Comparison of ENCODE assay signal across 1 cellular context in the genomic region with DNA sequence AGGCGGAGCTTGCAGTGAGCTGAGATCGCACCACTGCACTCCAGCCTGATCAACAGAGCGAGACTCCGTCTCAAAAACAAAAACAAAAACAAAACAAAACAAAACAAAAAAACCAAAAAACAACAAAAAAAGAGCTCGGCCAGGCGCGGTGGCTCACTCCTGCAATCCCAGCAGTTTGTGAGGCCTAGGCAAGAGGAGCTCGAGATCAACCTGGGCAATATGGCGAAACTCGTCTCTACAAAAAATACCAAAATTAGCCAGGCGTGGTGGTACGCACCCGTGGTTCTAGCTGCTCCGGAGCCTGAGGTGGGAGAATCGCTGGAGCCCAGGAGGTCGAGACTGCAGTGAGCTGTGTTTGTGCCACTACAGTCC.
TF ChIP-seq lines count a peak whose summit lies in the region.

No MANE protein-coding gene starts in this region.

TF ChIP-seq in K562, 482 proteins besides CTCF, POLR2A, EP300 and RAD21 (continued from another document):
- TF ChIP-seq, protein P1, sequence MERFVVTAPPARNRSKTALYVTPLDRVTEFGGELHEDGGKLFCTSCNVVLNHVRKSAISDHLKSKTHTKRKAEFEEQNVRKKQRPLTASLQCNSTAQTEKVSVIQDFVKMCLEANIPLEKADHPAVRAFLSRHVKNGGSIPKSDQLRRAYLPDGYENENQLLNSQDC (CRISPR knock-in tag; IDR thresholded peaks at IDR 0.05): no peak
- TF ChIP-seq SMARCB1 (IDR thresholded peaks at IDR 0.05; ENCODE audit: insufficient read length, low read depth) (no peak), CBX8 (IDR thresholded peaks at IDR 0.05; ENCODE audit: borderline replicate concordance, extremely low read depth, low read depth, low read length, poor library complexity, severe bottlenecking) (no peak), THRAP3 (IDR thresholded peaks at IDR 0.05; ENCODE audit: borderline replicate concordance) (peak; percentile 20; the same call in 1 of the 2 replicates), ZNF282 (CRISPR knock-in tag; IDR thresholded peaks at IDR 0.05) (no peak), SUPT5H (IDR thresholded peaks at IDR 0.05) (peak; percentile 78)
